Comparison of ENCODE assay signal across 1 cellular context in the genomic region with DNA sequence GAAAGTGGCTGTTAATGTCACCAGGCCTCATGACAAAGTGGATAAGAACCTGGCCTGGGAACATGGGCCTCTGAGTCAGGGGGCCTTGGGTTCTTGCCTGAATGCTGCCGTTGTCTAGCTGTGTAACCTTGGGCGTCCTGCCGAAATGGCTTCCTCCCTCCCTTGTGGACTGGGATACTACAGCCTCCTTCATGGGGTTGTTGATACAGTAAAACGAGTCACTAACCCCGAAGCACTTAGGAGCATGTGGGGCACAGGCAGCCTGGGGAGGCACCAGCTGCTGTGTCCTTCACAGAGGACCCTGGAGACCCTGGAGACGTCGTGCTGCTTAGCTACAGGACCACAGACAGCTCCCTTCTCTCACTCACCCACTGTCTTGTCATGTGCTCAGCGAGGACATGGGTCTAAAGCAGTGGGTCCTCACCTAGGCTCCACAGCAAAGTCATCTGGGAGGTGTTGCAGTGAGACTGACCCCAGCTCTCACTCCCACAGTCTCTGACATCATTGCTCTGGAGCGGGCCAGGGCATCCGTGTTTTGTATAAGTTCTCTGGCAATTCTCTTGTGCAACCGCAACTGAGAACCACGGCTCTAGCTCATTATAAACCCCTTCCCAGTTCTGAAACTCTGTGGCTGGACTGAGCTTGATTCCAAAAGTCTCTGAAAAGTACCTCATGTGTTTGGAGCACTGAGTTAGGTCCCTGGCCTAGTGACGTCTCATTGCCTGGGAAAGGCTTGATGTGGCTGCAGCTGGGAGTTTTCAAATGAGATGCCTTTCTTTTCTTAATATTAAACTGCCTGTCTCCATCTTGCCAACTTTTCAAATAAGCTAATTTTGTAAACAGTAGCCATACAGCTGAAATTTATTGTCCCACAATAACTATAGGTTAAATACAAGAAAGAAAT.
TF ChIP-seq lines count a peak whose summit lies in the region.

No MANE protein-coding gene starts in this region.

TF ChIP-seq in WTC11, 78 proteins besides CTCF, POLR2A, EP300 and RAD21 (continued from another document):
- TF ChIP-seq, protein P1, sequence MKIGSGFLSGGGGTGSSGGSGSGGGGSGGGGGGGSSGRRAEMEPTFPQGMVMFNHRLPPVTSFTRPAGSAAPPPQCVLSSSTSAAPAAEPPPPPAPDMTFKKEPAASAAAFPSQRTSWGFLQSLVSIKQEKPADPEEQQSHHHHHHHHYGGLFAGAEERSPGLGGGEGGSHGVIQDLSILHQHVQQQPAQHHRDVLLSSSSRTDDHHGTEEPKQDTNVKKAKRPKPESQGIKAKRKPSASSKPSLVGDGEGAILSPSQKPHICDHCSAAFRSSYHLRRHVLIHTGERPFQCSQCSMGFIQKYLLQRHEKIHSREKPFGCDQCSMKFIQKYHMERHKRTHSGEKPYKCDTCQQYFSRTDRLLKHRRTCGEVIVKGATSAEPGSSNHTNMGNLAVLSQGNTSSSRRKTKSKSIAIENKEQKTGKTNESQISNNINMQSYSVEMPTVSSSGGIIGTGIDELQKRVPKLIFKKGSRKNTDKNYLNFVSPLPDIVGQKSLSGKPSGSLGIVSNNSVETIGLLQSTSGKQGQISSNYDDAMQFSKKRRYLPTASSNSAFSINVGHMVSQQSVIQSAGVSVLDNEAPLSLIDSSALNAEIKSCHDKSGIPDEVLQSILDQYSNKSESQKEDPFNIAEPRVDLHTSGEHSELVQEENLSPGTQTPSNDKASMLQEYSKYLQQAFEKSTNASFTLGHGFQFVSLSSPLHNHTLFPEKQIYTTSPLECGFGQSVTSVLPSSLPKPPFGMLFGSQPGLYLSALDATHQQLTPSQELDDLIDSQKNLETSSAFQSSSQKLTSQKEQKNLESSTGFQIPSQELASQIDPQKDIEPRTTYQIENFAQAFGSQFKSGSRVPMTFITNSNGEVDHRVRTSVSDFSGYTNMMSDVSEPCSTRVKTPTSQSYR (CRISPR knock-in tag; IDR thresholded peaks at IDR 0.05): no peak
- no peak for TF ChIP-seq SP1 (CRISPR knock-in tag; conservative IDR thresholded peaks at IDR 0.05)
- no peak for TF ChIP-seq TEAD4 (CRISPR knock-in tag; IDR thresholded peaks at IDR 0.05)
- TF ChIP-seq, protein P2, sequence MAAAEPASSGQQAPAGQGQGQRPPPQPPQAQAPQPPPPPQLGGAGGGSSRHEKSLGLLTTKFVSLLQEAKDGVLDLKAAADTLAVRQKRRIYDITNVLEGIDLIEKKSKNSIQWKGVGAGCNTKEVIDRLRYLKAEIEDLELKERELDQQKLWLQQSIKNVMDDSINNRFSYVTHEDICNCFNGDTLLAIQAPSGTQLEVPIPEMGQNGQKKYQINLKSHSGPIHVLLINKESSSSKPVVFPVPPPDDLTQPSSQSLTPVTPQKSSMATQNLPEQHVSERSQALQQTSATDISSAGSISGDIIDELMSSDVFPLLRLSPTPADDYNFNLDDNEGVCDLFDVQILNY (CRISPR knock-in tag; IDR thresholded peaks at IDR 0.05): no peak
- no peak for TF ChIP-seq IRF2 (CRISPR knock-in tag; IDR thresholded peaks at IDR 0.05; ENCODE audit: borderline replicate concordance, low read depth)
- TF ChIP-seq, protein P3, sequence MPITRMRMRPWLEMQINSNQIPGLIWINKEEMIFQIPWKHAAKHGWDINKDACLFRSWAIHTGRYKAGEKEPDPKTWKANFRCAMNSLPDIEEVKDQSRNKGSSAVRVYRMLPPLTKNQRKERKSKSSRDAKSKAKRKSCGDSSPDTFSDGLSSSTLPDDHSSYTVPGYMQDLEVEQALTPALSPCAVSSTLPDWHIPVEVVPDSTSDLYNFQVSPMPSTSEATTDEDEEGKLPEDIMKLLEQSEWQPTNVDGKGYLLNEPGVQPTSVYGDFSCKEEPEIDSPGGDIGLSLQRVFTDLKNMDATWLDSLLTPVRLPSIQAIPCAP (CRISPR knock-in tag; IDR thresholded peaks at IDR 0.05): no peak
- TF ChIP-seq JAZF1 (CRISPR knock-in tag; IDR thresholded peaks at IDR 0.05): no peak
- no peak for TF ChIP-seq FOXK1 (CRISPR knock-in tag; IDR thresholded peaks at IDR 0.05)
- TF ChIP-seq ATF6 (CRISPR knock-in tag; IDR thresholded peaks at IDR 0.05): no peak
- TF ChIP-seq KAT7 (CRISPR knock-in tag; IDR thresholded peaks at IDR 0.05; ENCODE audit: borderline replicate concordance): no peak
- TF ChIP-seq, protein P4, sequence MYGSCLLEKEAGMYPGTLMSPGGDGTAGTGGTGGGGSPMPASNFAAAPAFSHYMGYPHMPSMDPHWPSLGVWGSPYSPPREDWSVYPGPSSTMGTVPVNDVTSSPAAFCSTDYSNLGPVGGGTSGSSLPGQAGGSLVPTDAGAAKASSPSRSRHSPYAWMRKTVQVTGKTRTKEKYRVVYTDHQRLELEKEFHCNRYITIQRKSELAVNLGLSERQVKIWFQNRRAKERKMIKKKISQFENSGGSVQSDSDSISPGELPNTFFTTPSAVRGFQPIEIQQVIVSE (CRISPR knock-in tag; IDR thresholded peaks at IDR 0.05; ENCODE audit: borderline replicate concordance): no peak
- no peak for TF ChIP-seq ARID4B (CRISPR knock-in tag; IDR thresholded peaks at IDR 0.05; ENCODE audit: borderline replicate concordance)
- TF ChIP-seq E2F4 (CRISPR knock-in tag; IDR thresholded peaks at IDR 0.05; ENCODE audit: borderline replicate concordance, low read depth): no peak
- no peak for TF ChIP-seq ZBTB21 (CRISPR knock-in tag; IDR thresholded peaks at IDR 0.05; ENCODE audit: borderline replicate concordance)
TF ChIP-seq in WTC11: peak in this region for 0.
